In the genomic region with DNA sequence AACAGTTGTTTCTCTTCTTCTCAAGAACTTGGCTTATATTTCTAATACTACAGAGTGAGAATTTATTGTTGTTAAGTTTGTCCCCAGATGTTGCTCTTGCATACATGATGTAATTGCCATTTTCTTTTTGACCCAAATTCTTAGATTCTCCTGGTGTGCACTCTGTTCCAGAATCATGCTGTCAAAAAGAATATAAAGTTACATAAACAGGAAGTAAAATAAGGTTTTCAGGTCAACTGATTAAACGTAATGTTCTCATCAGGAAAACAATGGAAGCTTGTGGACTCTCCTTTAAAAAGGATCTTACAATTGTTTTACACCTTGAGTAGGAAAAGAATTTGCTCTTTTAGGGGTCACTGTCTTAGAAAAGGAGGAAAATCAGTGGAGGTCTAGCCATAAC, we compare ENCODE assay signal across 9 cellular contexts.
DNase-seq lines count a peak whose midpoint lies in the region; ATAC-seq and TF ChIP-seq lines count a peak whose summit lies in the region.
"Had no signal": no experiment of that assay in that cellular context is flagged by ENCODE, and none has a peak within 500 bp of the region (broad histone marks: within the 10 kb centered on the region; RNA-seq: fewer than 3 reads in every experiment).

No MANE protein-coding gene starts in this region.

- H3K4me3 ChIP-seq in ACC112 (ENCODE audit: low read depth, low read length) (peak overlapping the region; percentile 74), MM.1S (ENCODE audit: low read length) (no peak overlapping the region), dorsolateral prefrontal cortex (peak overlapping the region in 18 of 59 donors; percentile 34 to 61 (median 52)), lower leg skin (ENCODE audit: low read depth, poor library complexity, severe bottlenecking) (no peak overlapping the region)

- ATAC-seq in GM18861 (IDR thresholded peaks at IDR 0.05; ENCODE audit: unreplicated experiment) (no peak), GM18909 (IDR thresholded peaks at IDR 0.05; ENCODE audit: poor library complexity, unreplicated experiment) (no peak)

- H3K79me2 ChIP-seq in ACC112 (ENCODE audit: control insufficient read depth, insufficient read depth, low read length, unreplicated experiment) (peaks cover 7% of the 10 kb centered on the region), MM.1S (ENCODE audit: low read length) (peaks cover 63% of the 10 kb centered on the region)

- intact Hi-C loops in dorsolateral prefrontal cortex (cut with DNase I) = loop anchor here in 1 of 2 donors (10.0 kb wide), 1 partner anchor 103 kb away; no protein-coding TSS in a partner anchor
- intact Hi-C loops in lower leg skin (cut with DNase I; ENCODE audit: low total_unique reads) = no loop called here

- no peaks in the 10 kb centered on the region for H3K9me2 ChIP-seq in MM.1S (replicated peaks; ENCODE audit: insufficient read depth, low read length)

- H3K9ac ChIP-seq in MM.1S (ENCODE audit: low read length) = peak overlapping the region; percentile 59; the same call in 1 of the 2 replicates

- 10 to 18% methylated on average over 1 of the region's 1 CpG for WGBS in lower leg skin, 2 donors

- H4K20me1 ChIP-seq in MM.1S (ENCODE audit: insufficient read depth, low read length) = no peaks in the 10 kb centered on the region

- no peaks in the 10 kb centered on the region for H3K27me3 Mint-ChIP-seq in nephron (ENCODE audit: low read depth)

- H3K9me3 ChIP-seq in MM.1S (replicated peaks; ENCODE audit: insufficient read depth, low read length) = no peaks in the 10 kb centered on the region

- DNase-seq in MM.1S = no peak
- DNase-seq in dorsolateral prefrontal cortex = no peak
- DNase-seq in AG08396 (ENCODE audit: low spot score) = no peak
- no peak for DNase-seq in lower leg skin (ENCODE audit: low spot score in 2 of 2)
- DNase-seq: hippocampal formation had no signal

- no peak overlapping the region for H3K4me3 Mint-ChIP-seq in nephron

- peak overlapping the region; percentile 82 for H3K4me2 ChIP-seq in MM.1S (ENCODE audit: low read depth, low read length)

- no peak for TF ChIP-seq POLR2A in lower leg skin (IDR thresholded peaks at IDR 0.05)

- peaks cover 9% of the 10 kb centered on the region; the same call in 1 of the 2 replicates for H3F3A ChIP-seq in MM.1S (ENCODE audit: insufficient read depth, low read length)

- peaks cover 3% of the 10 kb centered on the region for H3K9me3 Mint-ChIP-seq in nephron

- H3K27me3 ChIP-seq in ACC112 (ENCODE audit: insufficient read depth, low read length) (no peaks in the 10 kb centered on the region), MM.1S (replicated peaks; ENCODE audit: insufficient read depth, low read length) (no peaks in the 10 kb centered on the region), dorsolateral prefrontal cortex (no peaks in the 10 kb centered on the region)

- H3K27ac ChIP-seq in ACC112 (ENCODE audit: low read depth, low read length) (peak overlapping the region; percentile 73), MM.1S (ENCODE audit: low read length) (peak overlapping the region; percentile 71; the same call in 1 of the 2 replicates), dorsolateral prefrontal cortex (peak overlapping the region in 56 of 59 donors; percentile 2 to 88 (median 77))

- peaks cover 56% of the 10 kb centered on the region for H3K36me3 Mint-ChIP-seq in nephron (ENCODE audit: low read depth)

- H3K4me1 ChIP-seq in ACC112 (ENCODE audit: control insufficient read depth, insufficient read depth, low read length, unreplicated experiment) (peaks cover 26% of the 10 kb centered on the region), MM.1S (ENCODE audit: low read length) (peaks cover 15% of the 10 kb centered on the region)

- H3K4me1 Mint-ChIP-seq in nephron = peaks cover 6% of the 10 kb centered on the region

- H3K27ac Mint-ChIP-seq in nephron = peak overlapping the region; percentile 40 to 65 (median 41)

- H3K36me3 ChIP-seq in ACC112 (ENCODE audit: insufficient read depth, low read length) (peaks cover 29% of the 10 kb centered on the region), MM.1S (replicated peaks; ENCODE audit: insufficient read depth, low read length) (peaks cover 6% of the 10 kb centered on the region)

- H2AFZ ChIP-seq in ACC112 (ENCODE audit: low read length, unreplicated experiment) = no peak overlapping the region
- no peak overlapping the region for H2AFZ ChIP-seq in MM.1S (ENCODE audit: low read length)

- TF ChIP-seq CTCF in MM.1S (IDR thresholded peaks at IDR 0.05; ENCODE audit: low read length) (no peak), dorsolateral prefrontal cortex (IDR thresholded peaks at IDR 0.05 in 54 of 56, conservative IDR thresholded peaks at IDR 0.05 in 2 of 56; ENCODE audit: low read depth in 1 of 56, partially characterized antibody in 56 of 56) (no peak), nephron (IDR thresholded peaks at IDR 0.05; ENCODE audit: unreplicated experiment in 3 of 3) (no peak), lower leg skin (IDR thresholded peaks at IDR 0.05) (no peak)
